11 cellular contexts compared by ENCODE assay signal in the genomic region with DNA sequence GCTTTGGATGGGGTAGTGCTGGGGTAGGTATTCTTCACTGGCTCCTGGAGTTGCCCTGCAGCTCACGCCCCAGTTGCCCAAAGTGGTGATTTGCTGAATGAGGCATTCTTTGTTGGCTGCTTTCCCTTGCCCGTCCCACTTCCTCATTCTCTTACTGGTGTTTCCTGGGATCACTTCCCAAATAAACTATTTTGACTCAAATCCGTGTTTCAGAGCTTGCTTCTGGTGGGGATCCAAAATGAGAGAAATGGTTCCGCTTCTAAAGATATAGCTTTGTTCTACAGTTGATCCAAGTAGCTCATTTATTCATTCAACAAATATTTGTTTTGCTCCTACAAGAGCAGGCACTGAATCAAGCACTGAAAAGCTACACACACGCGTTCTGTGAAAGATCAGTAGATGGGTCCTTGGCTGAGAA.
DNase-seq lines count a peak whose midpoint lies in the region; ATAC-seq, FAIRE-seq and TF ChIP-seq lines count a peak whose summit lies in the region.
"Had no signal": no experiment of that assay in that cellular context is flagged by ENCODE, and none has a peak within 500 bp of the region (broad histone marks: within the 10 kb centered on the region; RNA-seq: fewer than 3 reads in every experiment).

No MANE protein-coding gene starts in this region.

- H3K27ac ChIP-seq in keratinocyte (ENCODE audit: control insufficient read depth, insufficient read depth, low read length): peak overlapping the region; percentile 54
- peak overlapping the region in 1 of 2 donors; percentile 6 for H3K27ac ChIP-seq in thoracic aorta
- H3K27ac ChIP-seq: Peyer's patch had no signal

- no peaks in the 10 kb centered on the region for H4K20me1 ChIP-seq in keratinocyte (ENCODE audit: control insufficient read depth, extremely low read depth, insufficient read depth, low read length)

- H3K4me3 ChIP-seq in keratinocyte (ENCODE audit: control insufficient read depth in 2 of 3, extremely low read depth in 1 of 3, insufficient read depth in 2 of 3, low read depth in 1 of 3, low read length in 3 of 3) (peak overlapping the region in 1 of 3 experiments; percentile 16), thoracic aorta (peak overlapping the region; percentile 21)
- H3K4me3 ChIP-seq: Peyer's patch had no signal

- H3K36me3 ChIP-seq in keratinocyte (ENCODE audit: control insufficient read depth in 2 of 2, extremely low read depth in 1 of 2, insufficient read depth in 2 of 2, low read length in 2 of 2) (no peaks in the 10 kb centered on the region), thoracic aorta (no peaks in the 10 kb centered on the region)
- H3K36me3 ChIP-seq: Peyer's patch had no signal

- DNase-seq in cerebellar cortex (ENCODE audit: low spot score) (peak; percentile 8), keratinocyte (ENCODE audit: low read depth, low spot score) (no peak), thoracic aorta (ENCODE audit: low spot score) (peak; percentile 13), HuH-7 (ENCODE audit: low spot score) (no peak), activated gamma-delta T cell treated with Interleukin-2 at 50 U/mL for 16 hours (no peak), 8988T (no peak)
- DNase-seq: DND-41, NCI-H187 had no signal

- peak; percentile 91 for FAIRE-seq in keratinocyte (lab: Jason Lieb, UNC)

- dilution Hi-C loops in keratinocyte (cut with MboI; ENCODE audit: extremely low pct_ligation_motif_present, low sequenced_read_pairs): no loop called here

- ATAC-seq in thoracic aorta (ENCODE audit: insufficient number of reproducible peaks, low FRiP score, low read depth) (peak; percentile 47), HG02852 (IDR thresholded peaks at IDR 0.05; ENCODE audit: unreplicated experiment) (no peak)

- H3K9me1 ChIP-seq in keratinocyte (ENCODE audit: control insufficient read depth, extremely low read depth, insufficient read depth, low read length): no peaks in the 10 kb centered on the region

- H3K4me1 ChIP-seq in keratinocyte (ENCODE audit: control insufficient read depth, extremely low read depth, insufficient read depth, low read length) (peaks cover 48% of the 10 kb centered on the region), thoracic aorta (ENCODE audit: control insufficient read depth in 1 of 2, low read depth in 2 of 2) (peaks cover 9 to 18% of the 10 kb centered on the region in 2 donors)
- H3K4me1 ChIP-seq: Peyer's patch had no signal

- 0 out of 2 replicates have a peak, but pooled peaks have one; percentile 2 for TF ChIP-seq RAD21 in Ishikawa (IDR thresholded peaks at IDR 0.05; ENCODE audit: low read depth)

- H3K27me3 ChIP-seq in keratinocyte (ENCODE audit: control insufficient read depth, extremely low read depth, insufficient read depth, low read length) (no peaks in the 10 kb centered on the region), thoracic aorta (replicated peaks; ENCODE audit: insufficient read depth) (no peaks in the 10 kb centered on the region)
- H3K27me3 ChIP-seq: Peyer's patch had no signal

- H3K4me2 ChIP-seq in keratinocyte (ENCODE audit: control insufficient read depth, extremely low read depth, insufficient read depth, low read depth, low read length): peak overlapping the region; percentile 42

- no peak for TF ChIP-seq EP300 in Ishikawa (IDR thresholded peaks at IDR 0.05; ENCODE audit: borderline replicate concordance)

- H3K79me2 ChIP-seq in keratinocyte (ENCODE audit: control insufficient read depth, insufficient read depth, low read length): no peaks in the 10 kb centered on the region

- H3K9me3 ChIP-seq in keratinocyte (ENCODE audit: control insufficient read depth, low read depth, low read length): no peaks in the 10 kb centered on the region
- H3K9me3 ChIP-seq in thoracic aorta: no peaks in the 10 kb centered on the region
- H3K9me3 ChIP-seq: Peyer's patch had no signal

- H2AFZ ChIP-seq in keratinocyte (ENCODE audit: control insufficient read depth, low read length): peak overlapping the region; percentile 70

- H3K9ac ChIP-seq in keratinocyte (ENCODE audit: control insufficient read depth, extremely low read depth, insufficient read depth, low read length): no peak overlapping the region

- TF ChIP-seq CTCF in keratinocyte (optimal IDR thresholded peaks at IDR 0.05 in 1 of 3, IDR thresholded peaks at IDR 0.05 in 1 of 3, conservative IDR thresholded peaks at IDR 0.05 in 1 of 3; ENCODE audit: extremely low read depth in 1 of 3, insufficient read depth in 2 of 3, low read length in 3 of 3) (no peak), thoracic aorta (IDR thresholded peaks at IDR 0.05) (no peak)

TF ChIP-seq in Ishikawa, 13 proteins besides CTCF, POLR2A, EP300 and RAD21:
- no peak for TF ChIP-seq CEBPB (IDR thresholded peaks at IDR 0.05)
- peak; percentile 69 for TF ChIP-seq NFIC (IDR thresholded peaks at IDR 0.05)
- no peak for TF ChIP-seq CREB1 (IDR thresholded peaks at IDR 0.05; ENCODE audit: low read depth)
- peak; percentile 52 for TF ChIP-seq TEAD4 (IDR thresholded peaks at IDR 0.05)
TF ChIP-seq in Ishikawa: peak in this region for 2.

Comparison
In these comparisons a context has a peak if more than half of its experiments do, and no peak if none do; other contexts are left out.
1. DNase-seq: peak in cerebellar cortex (single experiment) and thoracic aorta (single experiment); none in keratinocyte (single experiment), HuH-7 (single experiment), activated gamma-delta T cell treated with Interleukin-2 at 50 U/mL for 16 hours (single experiment) and 8988T (single experiment).